Comparison of ENCODE assay signal across 26 cellular contexts in the genomic region with DNA sequence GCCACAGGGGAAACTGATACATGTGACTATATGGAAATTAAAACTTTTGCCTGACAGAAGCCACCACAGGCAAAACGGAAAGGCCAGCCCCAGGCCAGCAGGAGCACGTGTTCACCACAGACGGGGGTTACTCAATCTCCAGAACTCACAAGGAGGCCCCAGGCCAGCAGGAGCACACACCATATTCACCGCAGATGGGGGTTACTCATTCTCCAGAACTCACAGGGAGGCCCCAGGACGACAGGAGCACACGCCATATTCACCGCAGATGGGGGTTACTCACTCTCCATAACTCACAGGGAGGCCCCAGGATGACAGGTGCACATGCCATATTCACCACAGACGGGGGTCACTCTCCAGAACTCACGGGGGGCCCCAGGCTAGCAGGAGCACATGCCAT.
DNase-seq lines count a peak whose midpoint lies in the region; ATAC-seq and TF ChIP-seq lines count a peak whose summit lies in the region.
"Had no signal": no experiment of that assay in that cellular context is flagged by ENCODE, and none has a peak within 500 bp of the region (broad histone marks: within the 10 kb centered on the region; RNA-seq: fewer than 3 reads in every experiment).

No MANE protein-coding gene starts in this region.

- no peak overlapping the region for H3K27ac ChIP-seq in caudate nucleus (ENCODE audit: low read depth, low read length)
- H3K27ac ChIP-seq: cardiac muscle cell, esophagus squamous epithelium, hepatocyte, parathyroid adenoma had no signal

- DNase-seq in AG20443 (ENCODE audit: low spot score) (peak; percentile 78), HFF-Myc (ENCODE audit: extremely low read depth, low read depth) (peak; percentile 79), RPMI7951 (ENCODE audit: low read depth) (peak; percentile 87), fibroblast of villous mesenchyme (ENCODE audit: low read depth) (peak; percentile 33), caudate nucleus (lab: John Stamatoyannopoulos, UW) (no peak), SK-N-DZ (ENCODE audit: low spot score) (no peak), NCI-H2196 (lab: John Stamatoyannopoulos, UW; ENCODE audit: unreplicated experiment) (no peak)
- DNase-seq: activated B cell treated with CpG ODN at 0.5 μM for 24 hours; activated CD8-positive, alpha-beta memory T cell treated with anti-CD3 and anti-CD28 coated beads for 24 hours; effector CD4-positive, alpha-beta T cell; esophagus squamous epithelium; GDM1; GOT3; kidney; mammary epithelial cell; naive thymus-derived CD4-positive, alpha-beta T cell; NCI-H1048; NCI-H2081; NK-92 treated with Interleukin-12 subunit alpha and Interleukin-12 subunit beta, amount 100 ng/mL, for 24 hours; Right ventricle myocardium superior; stimulated activated CD4-positive, alpha-beta T cell treated with anti-CD3 and anti-CD28 coated beads, Interleukin-2, amount 100 ng/mL, for 48 hours; T-helper 2 cell had no signal

- no peak overlapping the region for H3K4me3 ChIP-seq in HFF-Myc (replicated peaks; ENCODE audit: low read depth, low read length)
- H3K4me3 ChIP-seq in fibroblast of villous mesenchyme (ENCODE audit: low read depth, low read length) = no peak overlapping the region
- H3K4me3 ChIP-seq: cardiac muscle cell, esophagus squamous epithelium, hepatocyte had no signal

- TF ChIP-seq CTCF in HFF-Myc (IDR thresholded peaks at IDR 0.05; ENCODE audit: low read depth, low read length, missing control alignments) (no peak), fibroblast of villous mesenchyme (IDR thresholded peaks at IDR 0.05; ENCODE audit: insufficient read depth, low read depth, low read length) (no peak)

- no peak for ATAC-seq in GM19324 (IDR thresholded peaks at IDR 0.05; ENCODE audit: low FRiP score, unreplicated experiment)
- ATAC-seq: naive thymus-derived CD4-positive, alpha-beta T cell had no signal

Comparison
In these comparisons a context has a peak if more than half of its experiments do, and no peak if none do; other contexts are left out.
1. DNase-seq: peak in AG20443 (single experiment), HFF-Myc (single experiment), RPMI7951 (single experiment) and fibroblast of villous mesenchyme (single experiment); none in caudate nucleus (0 of 61), SK-N-DZ (single experiment) and NCI-H2196 (single experiment).